20 cellular contexts compared by ENCODE assay signal in genomic region chr2:120770641-120771040, GRCh38. TPM values are rescaled to one million over a fixed set of nuclear protein-coding genes. Genes with fewer than 3 reads are reported as not detected.
DNase-seq lines count a peak whose midpoint lies in the region; ATAC-seq and TF ChIP-seq lines count a peak whose summit lies in the region.
"Had no signal": no experiment of that assay in that cellular context is flagged by ENCODE, and none has a peak within 500 bp of the region (broad histone marks: within the 10 kb centered on the region; RNA-seq: fewer than 3 reads in every experiment).

No MANE protein-coding gene starts in this region.

- ATAC-seq in lower lobe of right lung (no peak), HG03565 (IDR thresholded peaks at IDR 0.05; ENCODE audit: unreplicated experiment) (no peak)
- ATAC-seq: natural killer cell treated with Interleukin-12 subunit alpha and Interleukin-12 subunit beta and Interleukin-15 and Interleukin-18, amount 100 ng/mL, for 72 hours; stimulated activated naive B cell treated with anti-CD40 and anti-IgM and Interleukin-4, amounts not matched to agents 10 μg/mL and 1 μg/mL and 100 μg/mL, for 72 hours had no signal

- DNase-seq in HFFc6 (no peak), colonic mucosa (no peak), lower lobe of right lung (peak; percentile 10), SHP77 treated with DMSO at 0.1 percent for 48 hours (lab: John Stamatoyannopoulos, UW) (no peak), A172 (ENCODE audit: low spot score) (no peak)
- no peak for DNase-seq in stimulated activated naive CD4-positive, alpha-beta T cell treated with Interleukin-2 at 50 U/mL for 16 hours (lab: John Stamatoyannopoulos, UW)
- DNase-seq: activated naive CD8-positive, alpha-beta T cell treated with anti-CD3 and anti-CD28 coated beads, Interleukin-2, amount 10 ng/mL, durations not matched to agents 7 days and 5 days; KBM-7; NCI-H146; NCI-H2171; NCI-H69; stimulated activated CD4-positive, alpha-beta T cell treated with anti-CD3 and anti-CD28 coated beads, Interleukin-2, amount 100 ng/mL, for 24 hours; stimulated activated naive B cell treated with anti-CD40 and anti-IgM and Interleukin-4, amounts not matched to agents 10 μg/mL and 1 μg/mL and 100 μg/mL, for 72 hours; SW 1271 had no signal

- H3K4me3 Mint-ChIP-seq in HFFc6, result peak overlapping the region; percentile 77
- H3K4me3 Mint-ChIP-seq: activated naive CD8-positive, alpha-beta T cell treated with anti-CD3 and anti-CD28 coated beads, Interleukin-2, amount 10 ng/mL, durations not matched to agents 7 days and 5 days; CD8-positive, alpha-beta memory T cell; natural killer cell treated with Interleukin-12 subunit alpha and Interleukin-12 subunit beta and Interleukin-15 and Interleukin-18, amount 100 ng/mL, for 72 hours; stimulated activated naive B cell treated with anti-CD40 and anti-IgM and Interleukin-4, amounts not matched to agents 10 μg/mL and 1 μg/mL and 100 μg/mL, for 72 hours had no signal

- H3K4me1 Mint-ChIP-seq in HFFc6 (ENCODE audit: low read depth), result peaks cover 87% of the 10 kb centered on the region
- H3K4me1 Mint-ChIP-seq: activated naive CD8-positive, alpha-beta T cell treated with anti-CD3 and anti-CD28 coated beads, Interleukin-2, amount 10 ng/mL, durations not matched to agents 7 days and 5 days; CD8-positive, alpha-beta memory T cell; stimulated activated naive B cell treated with anti-CD40 and anti-IgM and Interleukin-4, amounts not matched to agents 10 μg/mL and 1 μg/mL and 100 μg/mL, for 72 hours had no signal

- TF ChIP-seq CTCF in HFFc6 (IDR thresholded peaks at IDR 0.05), result no peak
- TF ChIP-seq CTCF in colonic mucosa (IDR thresholded peaks at IDR 0.05), result no peak
- no peak for TF ChIP-seq CTCF in lower lobe of right lung (IDR thresholded peaks at IDR 0.05)

- peaks cover 4% of the 10 kb centered on the region for H3K36me3 Mint-ChIP-seq in HFFc6 (ENCODE audit: low read depth)
- H3K36me3 Mint-ChIP-seq: activated naive CD8-positive, alpha-beta T cell treated with anti-CD3 and anti-CD28 coated beads, Interleukin-2, amount 10 ng/mL, durations not matched to agents 7 days and 5 days; brain; CD8-positive, alpha-beta memory T cell; natural killer cell treated with Interleukin-12 subunit alpha and Interleukin-12 subunit beta and Interleukin-15 and Interleukin-18, amount 100 ng/mL, for 72 hours; stimulated activated naive B cell treated with anti-CD40 and anti-IgM and Interleukin-4, amounts not matched to agents 10 μg/mL and 1 μg/mL and 100 μg/mL, for 72 hours had no signal

- H3K9me3 Mint-ChIP-seq in HFFc6, result no peaks in the 10 kb centered on the region
- H3K9me3 Mint-ChIP-seq: activated naive CD8-positive, alpha-beta T cell treated with anti-CD3 and anti-CD28 coated beads, Interleukin-2, amount 10 ng/mL, durations not matched to agents 7 days and 5 days; brain; CD8-positive, alpha-beta memory T cell; natural killer cell treated with Interleukin-12 subunit alpha and Interleukin-12 subunit beta and Interleukin-15 and Interleukin-18, amount 100 ng/mL, for 72 hours; stimulated activated naive B cell treated with anti-CD40 and anti-IgM and Interleukin-4, amounts not matched to agents 10 μg/mL and 1 μg/mL and 100 μg/mL, for 72 hours had no signal

- no peak overlapping the region for H3K4me3 ChIP-seq in colonic mucosa
- H3K4me3 ChIP-seq in lower lobe of right lung, result no peak overlapping the region
- no peak overlapping the region for H3K4me3 ChIP-seq in skeletal muscle tissue (ENCODE audit: low read length in 3 of 3)
- H3K4me3 ChIP-seq: thoracic aorta had no signal

- no peaks in the 10 kb centered on the region for H3K27me3 ChIP-seq in colonic mucosa
- H3K27me3 ChIP-seq in lower lobe of right lung (ENCODE audit: low read depth), result no peaks in the 10 kb centered on the region
- peaks cover 0 to 14% (median 6%) of the 10 kb centered on the region in 3 donors for H3K27me3 ChIP-seq in skeletal muscle tissue (ENCODE audit: control insufficient read depth in 3 of 3, insufficient read depth in 3 of 3, low read length in 3 of 3)

- H3K9ac ChIP-seq in colonic mucosa (ENCODE audit: low read depth in 2 of 2, low read length in 2 of 2) (no peak overlapping the region), skeletal muscle tissue (ENCODE audit: low read depth in 1 of 3, low read length in 3 of 3) (no peak overlapping the region)

- H3K27ac ChIP-seq in colonic mucosa (peak overlapping the region; percentile 47), lower lobe of right lung (no peak overlapping the region), skeletal muscle tissue (ENCODE audit: low read depth, low read length) (peak overlapping the region; percentile 52)
- H3K27ac ChIP-seq: thoracic aorta had no signal

- peak overlapping the region; percentile 93 for H3K27ac Mint-ChIP-seq in HFFc6
- H3K27ac Mint-ChIP-seq: activated naive CD8-positive, alpha-beta T cell treated with anti-CD3 and anti-CD28 coated beads, Interleukin-2, amount 10 ng/mL, durations not matched to agents 7 days and 5 days; CD8-positive, alpha-beta memory T cell; natural killer cell treated with Interleukin-12 subunit alpha and Interleukin-12 subunit beta and Interleukin-15 and Interleukin-18, amount 100 ng/mL, for 72 hours; stimulated activated naive B cell treated with anti-CD40 and anti-IgM and Interleukin-4, amounts not matched to agents 10 μg/mL and 1 μg/mL and 100 μg/mL, for 72 hours had no signal

- H3K27me3 Mint-ChIP-seq in HFFc6 (ENCODE audit: insufficient read depth), result peaks cover 3% of the 10 kb centered on the region
- H3K27me3 Mint-ChIP-seq: activated naive CD8-positive, alpha-beta T cell treated with anti-CD3 and anti-CD28 coated beads, Interleukin-2, amount 10 ng/mL, durations not matched to agents 7 days and 5 days; natural killer cell treated with Interleukin-12 subunit alpha and Interleukin-12 subunit beta and Interleukin-15 and Interleukin-18, amount 100 ng/mL, for 72 hours; stimulated activated naive B cell treated with anti-CD40 and anti-IgM and Interleukin-4, amounts not matched to agents 10 μg/mL and 1 μg/mL and 100 μg/mL, for 72 hours had no signal

- no peaks in the 10 kb centered on the region for H3K4me1 ChIP-seq in colonic mucosa
- peaks cover 8% of the 10 kb centered on the region for H3K4me1 ChIP-seq in lower lobe of right lung
- peaks cover 14 to 27% (median 17%) of the 10 kb centered on the region in 3 donors for H3K4me1 ChIP-seq in skeletal muscle tissue (ENCODE audit: control insufficient read depth in 3 of 3, insufficient read depth in 3 of 3, low read length in 3 of 3)

- intact Hi-C loops in colonic mucosa (cut with DNase I) (no loop called here), lower lobe of right lung (cut with DNase I) (no loop called here)

- H3K36me3 ChIP-seq in colonic mucosa, result no peaks in the 10 kb centered on the region
- H3K36me3 ChIP-seq in lower lobe of right lung, result no peaks in the 10 kb centered on the region
- H3K36me3 ChIP-seq in skeletal muscle tissue (ENCODE audit: control insufficient read depth in 3 of 3, insufficient read depth in 3 of 3, low read length in 3 of 3), result no peaks in the 10 kb centered on the region
- H3K36me3 ChIP-seq: thoracic aorta had no signal

- H3K9me3 ChIP-seq in colonic mucosa, result no peaks in the 10 kb centered on the region
- no peaks in the 10 kb centered on the region for H3K9me3 ChIP-seq in lower lobe of right lung
- no peaks in the 10 kb centered on the region for H3K9me3 ChIP-seq in skeletal muscle tissue (ENCODE audit: control insufficient read depth in 3 of 3, low read length in 3 of 3)
- H3K9me3 ChIP-seq: thoracic aorta had no signal

RNA-seq across cellular contexts. Expression of gene GLI2, which starts 35.0 kb away (rescaled TPM):
- total RNA-seq in HFFc6 (2021; fragmentation: NEBNext Ultra II Directional; extraction: Animal tissue kit (Norgen Biotek cat#: 25700)), result 10 to 100 TPM; 40.2 to 46.1 (median 41.9) TPM
- total RNA-seq in colonic mucosa (1 to 10 TPM; 1.3 to 2.0 TPM), lower lobe of right lung (3.3 TPM), skeletal muscle tissue (3.1 TPM)
- 4.6 and 4.7 TPM in 2 replicates for total RNA-seq in A172 (2014; rRNA removed; shearing (Covaris generic))
- total RNA-seq: CD8-positive, alpha-beta memory T cell had no signal
